In the genomic region with DNA sequence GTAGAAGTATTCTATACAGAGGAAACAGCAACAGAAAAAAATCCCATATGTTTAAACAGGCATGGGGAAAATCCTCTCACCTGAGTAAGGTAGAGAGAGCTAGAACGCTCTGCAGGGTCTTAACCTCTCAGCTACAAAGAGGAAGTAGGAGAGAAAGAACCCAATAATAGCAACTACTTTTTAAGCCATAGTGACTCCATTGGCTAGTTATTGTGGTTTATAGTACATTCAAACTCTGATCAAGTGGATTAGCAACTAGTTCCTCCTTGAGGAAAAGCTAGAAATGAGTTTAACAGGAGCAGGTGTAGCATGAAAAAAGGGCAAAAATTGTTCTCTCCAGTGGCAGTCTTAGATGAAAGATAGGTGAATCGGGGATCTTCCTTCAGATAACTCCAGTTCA, we compare ENCODE assay signal across 1 cellular context.
TF ChIP-seq lines count a peak whose summit lies in the region.

No MANE protein-coding gene starts in this region.

TF ChIP-seq in IMR-90, 13 proteins besides CTCF, POLR2A, EP300 and RAD21 (continued from another document):
- TF ChIP-seq, protein P1, sequence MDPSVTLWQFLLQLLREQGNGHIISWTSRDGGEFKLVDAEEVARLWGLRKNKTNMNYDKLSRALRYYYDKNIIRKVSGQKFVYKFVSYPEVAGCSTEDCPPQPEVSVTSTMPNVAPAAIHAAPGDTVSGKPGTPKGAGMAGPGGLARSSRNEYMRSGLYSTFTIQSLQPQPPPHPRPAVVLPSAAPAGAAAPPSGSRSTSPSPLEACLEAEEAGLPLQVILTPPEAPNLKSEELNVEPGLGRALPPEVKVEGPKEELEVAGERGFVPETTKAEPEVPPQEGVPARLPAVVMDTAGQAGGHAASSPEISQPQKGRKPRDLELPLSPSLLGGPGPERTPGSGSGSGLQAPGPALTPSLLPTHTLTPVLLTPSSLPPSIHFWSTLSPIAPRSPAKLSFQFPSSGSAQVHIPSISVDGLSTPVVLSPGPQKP (IDR thresholded peaks at IDR 0.05; ENCODE audit: borderline replicate concordance, low read depth, low read length): no peak
- TF ChIP-seq RCOR1 (IDR thresholded peaks at IDR 0.05; ENCODE audit: insufficient replicate concordance, low read length) (no peak), CHD1 (IDR thresholded peaks at IDR 0.05; ENCODE audit: low read depth, low read length) (no peak), USF2 (IDR thresholded peaks at IDR 0.05; ENCODE audit: low read depth, low read length) (no peak), MAFK (IDR thresholded peaks at IDR 0.05; ENCODE audit: low read depth, low read length) (no peak), RFX5 (IDR thresholded peaks at IDR 0.05; ENCODE audit: low read depth, low read length) (no peak), MAZ (IDR thresholded peaks at IDR 0.05; ENCODE audit: borderline replicate concordance, low read depth, low read length) (no peak)
